ENCODE assay signal across 19 cellular contexts in the genomic region with DNA sequence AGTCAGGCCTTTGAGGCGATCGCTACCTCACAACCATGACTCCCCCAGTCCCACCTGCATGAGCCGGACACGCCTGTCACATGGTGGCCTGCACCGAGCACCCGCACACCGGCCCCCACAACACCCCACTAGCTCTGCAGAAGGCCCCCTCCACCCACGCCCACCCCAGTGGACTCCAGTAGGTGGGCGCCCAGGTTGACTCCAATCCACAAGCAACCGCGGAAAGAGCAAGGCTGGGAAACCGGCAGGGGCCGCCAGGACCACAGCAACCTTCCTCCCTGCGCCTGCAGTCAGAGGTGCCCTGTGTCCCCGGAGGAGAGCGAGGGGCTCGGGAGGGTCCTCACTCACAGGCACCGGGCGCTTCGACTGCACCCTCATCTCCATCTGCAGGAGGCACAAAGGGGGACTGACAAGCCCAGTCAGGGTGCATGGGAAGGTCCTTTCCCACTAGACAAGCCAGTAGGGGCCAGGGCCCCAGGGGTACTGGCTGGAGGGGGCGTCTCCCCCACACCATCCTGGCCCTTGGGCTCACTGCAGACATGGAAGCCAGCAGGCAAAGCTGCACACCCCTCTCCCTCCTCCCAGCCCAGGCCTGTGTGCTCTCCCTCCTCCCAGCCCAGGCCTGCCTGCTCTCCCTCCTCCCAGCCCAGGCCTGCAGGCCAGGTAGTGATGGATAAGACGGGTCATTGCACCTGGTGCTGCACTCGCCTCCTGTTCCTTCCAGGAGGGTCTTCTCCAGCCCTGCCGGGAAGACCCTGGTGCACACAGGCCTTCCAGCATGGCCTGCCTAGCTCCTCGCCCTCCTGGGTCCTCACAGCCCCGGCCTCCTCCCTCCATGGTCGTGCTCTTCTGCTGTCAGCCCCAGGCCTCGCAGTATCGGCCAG.
DNase-seq lines count a peak whose midpoint lies in the region; ATAC-seq and TF ChIP-seq lines count a peak whose summit lies in the region.
"Had no signal": no experiment of that assay in that cellular context is flagged by ENCODE, and none has a peak within 500 bp of the region (broad histone marks: within the 10 kb centered on the region; RNA-seq: fewer than 3 reads in every experiment).

No MANE protein-coding gene starts in this region.

- TF ChIP-seq CTCF in GM23338 (conservative IDR thresholded peaks at IDR 0.05; ENCODE audit: low read depth in 2 of 2) (peak in 1 of 2 experiments; percentile 41; a peak in 1 of 4 replicates), parathyroid adenoma (IDR thresholded peaks at IDR 0.05) (no peak), PC-9 (conservative IDR thresholded peaks at IDR 0.05) (no peak)

- H3K27me3 ChIP-seq in GM23338 (ENCODE audit: insufficient read depth) (no peaks in the 10 kb centered on the region), NT2/D1 (ENCODE audit: insufficient read depth, insufficient read length) (no peaks in the 10 kb centered on the region), parathyroid adenoma (ENCODE audit: control insufficient read depth, insufficient read depth, low read length) (no peaks in the 10 kb centered on the region), MG63 (no peaks in the 10 kb centered on the region), PC-9 (ENCODE audit: insufficient read depth, low read depth) (peaks cover 64% of the 10 kb centered on the region)
- H3K27me3 ChIP-seq: cardiac muscle cell, dorsolateral prefrontal cortex had no signal

- peaks cover 23% of the 10 kb centered on the region for H3K4me1 Mint-ChIP-seq in GM23338

- H3K27ac ChIP-seq in GM23338 (ENCODE audit: low read depth) = no peak overlapping the region
- peak overlapping the region; percentile 72 for H3K27ac ChIP-seq in parathyroid adenoma
- H3K27ac ChIP-seq in PC-9 = no peak overlapping the region
- H3K27ac ChIP-seq: thoracic aorta had no signal

- H2AFZ ChIP-seq in GM23338 (peak overlapping the region; percentile 76; the same call in 1 of the 2 replicates), parathyroid adenoma (no peak overlapping the region), PC-9 (no peak overlapping the region)

- H3K36me3 Mint-ChIP-seq in GM23338 (ENCODE audit: low read depth) = no peaks in the 10 kb centered on the region; the same call in 2 of the 3 replicates
- H3K36me3 Mint-ChIP-seq: naive B cell had no signal

- peak overlapping the region; percentile 81 for H3K27ac Mint-ChIP-seq in GM23338
- H3K27ac Mint-ChIP-seq: activated CD4-positive, alpha-beta T cell treated with anti-CD3 and anti-CD28 coated beads for 36 hours; activated naive CD8-positive, alpha-beta T cell treated with anti-CD3 and anti-CD28 coated beads, Interleukin-2, amount 50 U/mL, for 24 hours; activated T-helper 2 cell treated with anti-CD3 and anti-CD28 coated beads, Interferon-gamma antibody, Interleukin-2, Interleukin-4, amounts not matched to agents 10 μg/mL and 5 μg/mL and 100 μg/mL, durations not matched to agents 14 hours and 24 hours and 36 hours had no signal

- intact Hi-C loops in PC-9 (cut with micrococcal nuclease; ENCODE audit: unreplicated experiment) = no loop called here

- POLR2A ChIA-PET in PC-9 (lab: Charles Lee; ENCODE audit: unreplicated experiment) = interaction anchor here (0.6 kb wide), 1 partner anchor 112 kb away, joined by 4 read pairs; no protein-coding TSS in a partner anchor

- H3K4me2 ChIP-seq in GM23338 (no peak overlapping the region), parathyroid adenoma (ENCODE audit: low read length) (no peak overlapping the region), PC-9 (no peak overlapping the region)

- no peaks in the 10 kb centered on the region for H3K9me2 ChIP-seq in GM23338 (ENCODE audit: insufficient read depth)
- no peaks in the 10 kb centered on the region for H3K9me2 ChIP-seq in PC-9 (ENCODE audit: insufficient read depth)

- H3F3A ChIP-seq in GM23338 (replicated peaks; ENCODE audit: low read depth) = no peaks in the 10 kb centered on the region
- no peaks in the 10 kb centered on the region for H3F3A ChIP-seq in PC-9 (ENCODE audit: insufficient read depth, low read depth)

- H3K9ac ChIP-seq in NT2/D1 (ENCODE audit: insufficient read length, low read depth) = peak overlapping the region; percentile 56
- no peak overlapping the region for H3K9ac ChIP-seq in parathyroid adenoma

- BruUV-seq in PC-9 (replicated peaks; lab: Mats Ljungman, UMichigan) = no TSS peak

- CTCF ChIA-PET in PC-9 (lab: Charles Lee) = no interaction called here

- peak; percentile 22 for ATAC-seq in GM23338
- peak; percentile 16 for ATAC-seq in esophagus mucosa
- ATAC-seq: activated naive CD8-positive, alpha-beta T cell treated with anti-CD3 and anti-CD28 coated beads, Interleukin-2, amount 50 U/mL, for 24 hours had no signal

- peaks cover 12% of the 10 kb centered on the region for H3K27me3 Mint-ChIP-seq in GM23338 (ENCODE audit: insufficient read depth, low read depth, poor library complexity)

- H4K20me1 ChIP-seq in GM23338 (replicated peaks; ENCODE audit: insufficient read depth) = no peaks in the 10 kb centered on the region
- no peaks in the 10 kb centered on the region for H4K20me1 ChIP-seq in PC-9 (ENCODE audit: insufficient read depth)

- DNase-seq in GM23338 (ENCODE audit: low spot score) (peak; percentile 50), NT2/D1 (ENCODE audit: low read depth, low spot score) (no peak), MG63 (no peak), NCI-H510A treated with DMSO at 0.1 percent for 48 hours (lab: John Stamatoyannopoulos, UW) (no peak), PC-9 (no peak)
- DNase-seq: activated naive CD8-positive, alpha-beta T cell treated with anti-CD3 and anti-CD28 coated beads, Interleukin-2, amount 50 U/mL, for 24 hours; glutamatergic neuron; MM.1S; naive B cell; spleen; T-helper 9 cell had no signal

- H3K4me1 ChIP-seq in GM23338 (ENCODE audit: insufficient read depth) = no peaks in the 10 kb centered on the region; the same call in 1 of the 2 replicates
- H3K4me1 ChIP-seq in NT2/D1 (ENCODE audit: insufficient read depth, insufficient read length) = peaks cover 13% of the 10 kb centered on the region
- no peaks in the 10 kb centered on the region for H3K4me1 ChIP-seq in parathyroid adenoma
- H3K4me1 ChIP-seq in PC-9 (replicated peaks; ENCODE audit: insufficient read depth) = no peaks in the 10 kb centered on the region

- H3K4me3 Mint-ChIP-seq in GM23338 = no peak overlapping the region
- H3K4me3 Mint-ChIP-seq: activated CD4-positive, alpha-beta T cell treated with anti-CD3 and anti-CD28 coated beads for 36 hours; activated naive CD8-positive, alpha-beta T cell treated with anti-CD3 and anti-CD28 coated beads, Interleukin-2, amount 50 U/mL, for 24 hours; naive B cell had no signal

- H3K4me3 ChIP-seq in GM23338 (no peak overlapping the region), NT2/D1 (ENCODE audit: insufficient read length, low read depth) (no peak overlapping the region), parathyroid adenoma (ENCODE audit: low read depth, low read length) (no peak overlapping the region), MG63 (no peak overlapping the region), PC-9 (no peak overlapping the region)
- H3K4me3 ChIP-seq: cardiac muscle cell, prostate gland, spleen, thoracic aorta had no signal

- H3K9me3 ChIP-seq in NT2/D1 (ENCODE audit: insufficient read depth, low read length) (no peaks in the 10 kb centered on the region), parathyroid adenoma (ENCODE audit: control insufficient read depth, low read length) (no peaks in the 10 kb centered on the region), MG63 (no peaks in the 10 kb centered on the region), PC-9 (ENCODE audit: insufficient read depth, low read depth) (no peaks in the 10 kb centered on the region)
- H3K9me3 ChIP-seq: prostate gland, spleen, thoracic aorta had no signal

- H3K9me3 Mint-ChIP-seq in GM23338 = no peaks in the 10 kb centered on the region
- H3K9me3 Mint-ChIP-seq: activated naive CD8-positive, alpha-beta T cell treated with anti-CD3 and anti-CD28 coated beads, Interleukin-2, amount 50 U/mL, for 24 hours; activated T-helper 2 cell treated with anti-CD3 and anti-CD28 coated beads, Interferon-gamma antibody, Interleukin-2, Interleukin-4, amounts not matched to agents 10 μg/mL and 5 μg/mL and 100 μg/mL, durations not matched to agents 14 hours and 24 hours and 36 hours; naive B cell had no signal

- H3K36me3 ChIP-seq in GM23338 (ENCODE audit: insufficient read depth) = no peaks in the 10 kb centered on the region
- H3K36me3 ChIP-seq in NT2/D1 (ENCODE audit: insufficient read depth, insufficient read length, low read length) = no peaks in the 10 kb centered on the region
- no peaks in the 10 kb centered on the region for H3K36me3 ChIP-seq in parathyroid adenoma (ENCODE audit: control insufficient read depth, insufficient read depth, low read length)
- H3K36me3 ChIP-seq in MG63 = no peaks in the 10 kb centered on the region
- no peaks in the 10 kb centered on the region for H3K36me3 ChIP-seq in PC-9 (ENCODE audit: low read depth)
- H3K36me3 ChIP-seq: cardiac muscle cell, prostate gland, spleen, thoracic aorta had no signal

- H3K79me2 ChIP-seq in GM23338 (replicated peaks; ENCODE audit: insufficient read depth) (no peaks in the 10 kb centered on the region), parathyroid adenoma (no peaks in the 10 kb centered on the region), PC-9 (ENCODE audit: low read depth) (no peaks in the 10 kb centered on the region)
